ENCODE assay signal across 1 cellular context in the genomic region with DNA sequence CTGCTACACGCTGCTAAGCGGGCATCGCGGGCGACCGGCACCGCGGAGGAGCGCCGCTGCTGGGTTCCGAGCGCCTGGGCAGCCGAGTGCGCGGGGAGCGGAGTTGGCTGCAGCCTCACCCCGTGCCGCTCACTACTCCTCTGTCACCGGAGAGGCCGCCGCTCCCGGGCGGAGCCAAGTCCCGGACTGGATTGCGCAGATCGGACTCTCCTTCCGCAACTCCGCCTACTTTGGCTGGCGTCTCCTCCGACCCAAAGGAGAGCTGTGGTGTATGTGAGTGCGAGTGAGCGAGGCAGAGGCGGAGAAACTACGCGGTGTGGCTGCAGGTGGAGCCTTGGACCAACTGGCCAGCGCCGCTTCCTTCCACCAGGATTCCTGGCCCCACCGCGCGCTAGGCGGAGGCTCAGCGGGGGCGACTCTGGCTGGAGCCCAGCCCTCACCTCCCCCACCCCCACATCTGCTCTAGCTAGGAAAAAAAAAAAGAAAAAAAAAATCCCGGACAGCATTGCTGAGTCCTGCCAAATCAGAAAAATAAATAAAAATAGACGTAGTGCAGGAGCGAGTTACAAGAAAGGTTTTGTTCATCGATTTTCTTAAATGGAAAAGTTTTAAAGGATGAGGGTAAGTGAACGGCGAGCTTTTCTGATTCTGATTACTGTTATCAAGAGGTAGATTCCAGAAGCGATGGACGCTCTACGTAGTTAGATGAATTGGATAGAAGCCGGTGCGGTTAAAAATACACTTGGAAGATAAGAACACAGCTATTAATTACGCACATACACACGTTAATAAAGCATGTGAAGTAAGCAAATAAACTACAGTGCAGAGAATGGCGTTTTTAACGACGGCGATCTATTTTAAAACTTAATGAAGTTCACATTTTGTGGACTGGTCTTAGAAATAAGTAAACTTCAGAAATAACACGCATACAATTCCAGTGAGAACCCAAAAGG.
TF ChIP-seq lines count a peak whose summit lies in the region.

A gene with protein sequence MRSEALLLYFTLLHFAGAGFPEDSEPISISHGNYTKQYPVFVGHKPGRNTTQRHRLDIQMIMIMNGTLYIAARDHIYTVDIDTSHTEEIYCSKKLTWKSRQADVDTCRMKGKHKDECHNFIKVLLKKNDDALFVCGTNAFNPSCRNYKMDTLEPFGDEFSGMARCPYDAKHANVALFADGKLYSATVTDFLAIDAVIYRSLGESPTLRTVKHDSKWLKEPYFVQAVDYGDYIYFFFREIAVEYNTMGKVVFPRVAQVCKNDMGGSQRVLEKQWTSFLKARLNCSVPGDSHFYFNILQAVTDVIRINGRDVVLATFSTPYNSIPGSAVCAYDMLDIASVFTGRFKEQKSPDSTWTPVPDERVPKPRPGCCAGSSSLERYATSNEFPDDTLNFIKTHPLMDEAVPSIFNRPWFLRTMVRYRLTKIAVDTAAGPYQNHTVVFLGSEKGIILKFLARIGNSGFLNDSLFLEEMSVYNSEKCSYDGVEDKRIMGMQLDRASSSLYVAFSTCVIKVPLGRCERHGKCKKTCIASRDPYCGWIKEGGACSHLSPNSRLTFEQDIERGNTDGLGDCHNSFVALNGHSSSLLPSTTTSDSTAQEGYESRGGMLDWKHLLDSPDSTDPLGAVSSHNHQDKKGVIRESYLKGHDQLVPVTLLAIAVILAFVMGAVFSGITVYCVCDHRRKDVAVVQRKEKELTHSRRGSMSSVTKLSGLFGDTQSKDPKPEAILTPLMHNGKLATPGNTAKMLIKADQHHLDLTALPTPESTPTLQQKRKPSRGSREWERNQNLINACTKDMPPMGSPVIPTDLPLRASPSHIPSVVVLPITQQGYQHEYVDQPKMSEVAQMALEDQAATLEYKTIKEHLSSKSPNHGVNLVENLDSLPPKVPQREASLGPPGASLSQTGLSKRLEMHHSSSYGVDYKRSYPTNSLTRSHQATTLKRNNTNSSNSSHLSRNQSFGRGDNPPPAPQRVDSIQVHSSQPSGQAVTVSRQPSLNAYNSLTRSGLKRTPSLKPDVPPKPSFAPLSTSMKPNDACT (minus strand): TSS at position 142 of the 953 bp plus-strand sequence. CDS start 69,879 bp downstream, outside the sequence.

TF ChIP-seq in endothelial cell of umbilical vein, 7 proteins besides CTCF, POLR2A, EP300 and RAD21 (continued from another document):
- TF ChIP-seq MYC (IDR thresholded peaks at IDR 0.05; ENCODE audit: low read depth, low read length): no peak
- peak; percentile 32 for TF ChIP-seq POLR2AphosphoS5 (IDR thresholded peaks at IDR 0.05; ENCODE audit: insufficient read depth, low read depth, low read length)
- TF ChIP-seq GATA2 (IDR thresholded peaks at IDR 0.05; ENCODE audit: insufficient read depth, insufficient read length, low read depth, low read length): no peak
- TF ChIP-seq, protein P1, sequence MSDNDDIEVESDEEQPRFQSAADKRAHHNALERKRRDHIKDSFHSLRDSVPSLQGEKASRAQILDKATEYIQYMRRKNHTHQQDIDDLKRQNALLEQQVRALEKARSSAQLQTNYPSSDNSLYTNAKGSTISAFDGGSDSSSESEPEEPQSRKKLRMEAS (IDR thresholded peaks at IDR 0.05; ENCODE audit: insufficient read depth, insufficient read length): no peak
TF ChIP-seq in endothelial cell of umbilical vein: peak in this region for 1.
